26 cellular contexts compared by ENCODE assay signal in the genomic region with DNA sequence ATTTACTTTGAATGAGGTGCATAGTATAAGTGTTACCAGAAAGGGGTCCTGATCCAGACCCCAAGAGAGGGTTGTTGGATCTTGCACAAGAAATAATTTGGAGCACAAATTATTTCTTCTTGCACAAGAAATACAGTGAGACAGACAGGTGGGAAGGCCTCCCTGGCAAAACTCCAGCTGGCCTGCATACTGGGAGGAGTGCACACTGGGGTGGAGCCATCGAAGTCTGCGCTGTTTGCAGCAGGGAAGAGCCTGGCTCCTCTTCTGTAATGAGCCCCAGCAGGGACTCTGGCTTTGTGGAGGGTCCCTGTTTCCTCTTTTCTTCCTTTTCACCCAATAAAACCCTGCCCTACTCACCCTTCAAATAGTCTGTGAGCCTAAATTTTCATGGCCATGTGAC.
DNase-seq lines count a peak whose midpoint lies in the region; ATAC-seq and TF ChIP-seq lines count a peak whose summit lies in the region.
"Had no signal": no experiment of that assay in that cellular context is flagged by ENCODE, and none has a peak within 500 bp of the region (broad histone marks: within the 10 kb centered on the region; RNA-seq: fewer than 3 reads in every experiment).

No MANE protein-coding gene starts in this region.

- H3K36me3 Mint-ChIP-seq in GM23338 (ENCODE audit: low read depth) = peaks cover 47% of the 10 kb centered on the region
- H3K36me3 Mint-ChIP-seq: brain, natural killer cell had no signal

- H3K27ac ChIP-seq in GM23338 (ENCODE audit: low read depth) = no peak overlapping the region
- H3K27ac ChIP-seq: adrenal gland, foreskin keratinocyte, HL-60, left lung, right atrium auricular region, WERI-Rb-1 had no signal

- H4K20me1 ChIP-seq in GM23338 (replicated peaks; ENCODE audit: insufficient read depth) = no peaks in the 10 kb centered on the region

- TF ChIP-seq CTCF in GM23338 (conservative IDR thresholded peaks at IDR 0.05; ENCODE audit: low read depth in 2 of 2) = no peak

- H3K27me3 ChIP-seq in GM23338 (ENCODE audit: insufficient read depth) = no peaks in the 10 kb centered on the region
- H3K27me3 ChIP-seq: adrenal gland, foreskin keratinocyte, left lung, right atrium auricular region had no signal

- ATAC-seq in HG02973 (IDR thresholded peaks at IDR 0.05; ENCODE audit: unreplicated experiment) = no peak
- ATAC-seq in GM23338 = no peak
- ATAC-seq: foreskin keratinocyte, left lung, natural killer cell, Right ventricle myocardium inferior had no signal

- no peak overlapping the region for H3K4me2 ChIP-seq in GM23338

- no peaks in the 10 kb centered on the region for H3K4me1 Mint-ChIP-seq in GM23338
- H3K4me1 Mint-ChIP-seq: activated CD4-positive, alpha-beta T cell treated with anti-CD3 and anti-CD28 coated beads, Interleukin-2, amount 10 ng/mL, durations not matched to agents 24 days and 14 days; immature natural killer cell; natural killer cell had no signal

- H3K4me1 ChIP-seq in GM23338 (ENCODE audit: insufficient read depth) = no peaks in the 10 kb centered on the region
- H3K4me1 ChIP-seq: adrenal gland, foreskin keratinocyte, left lung, right atrium auricular region had no signal

- H3K79me2 ChIP-seq in GM23338 (replicated peaks; ENCODE audit: insufficient read depth) = no peaks in the 10 kb centered on the region

- peaks cover 91% of the 10 kb centered on the region for H3K9me3 Mint-ChIP-seq in GM23338
- H3K9me3 Mint-ChIP-seq: natural killer cell had no signal

- no peak overlapping the region for H3K4me3 Mint-ChIP-seq in GM23338
- H3K4me3 Mint-ChIP-seq: activated CD4-positive, alpha-beta T cell treated with anti-CD3 and anti-CD28 coated beads, Interleukin-2, amount 10 ng/mL, durations not matched to agents 24 days and 14 days; brain; immature natural killer cell; natural killer cell had no signal

- H3K27me3 Mint-ChIP-seq in GM23338 (ENCODE audit: insufficient read depth, low read depth, poor library complexity) = peaks cover 6% of the 10 kb centered on the region
- H3K27me3 Mint-ChIP-seq: activated CD4-positive, alpha-beta T cell treated with anti-CD3 and anti-CD28 coated beads, Interleukin-2, amount 10 ng/mL, durations not matched to agents 24 days and 14 days had no signal

- H3K4me3 ChIP-seq in GM23338 = no peak overlapping the region
- H3K4me3 ChIP-seq: adrenal gland, left lung, right atrium auricular region had no signal

- DNase-seq in COR-L47 (lab: John Stamatoyannopoulos, UW) (peak; percentile 75), NCI-H1105 (lab: John Stamatoyannopoulos, UW) (peak; percentile 76), NCI-H2171 treated with DMSO at 0.1 percent for 48 hours (lab: John Stamatoyannopoulos, UW) (peak; percentile 5), RPMI8226 (peak; percentile 17), GM23338 (ENCODE audit: low spot score) (no peak), posterior vena cava (ENCODE audit: low spot score) (no peak)
- DNase-seq: ACHN; activated CD4-positive, alpha-beta T cell treated with anti-CD3 and anti-CD28 coated beads, Interleukin-2, amount 10 ng/mL, durations not matched to agents 24 days and 14 days; activated naive CD4-positive, alpha-beta T cell treated with Interleukin-2 at 50 U/mL for 16 hours; activated T-cell treated with anti-CD3 and anti-CD28 coated beads, Interleukin-2, amount 50 U/mL, for 48 hours; adrenal gland; effector CD8-positive, alpha-beta T cell; foreskin keratinocyte; immature natural killer cell; left lung; natural killer cell; NCI-H1694; NCI-H526 treated with DMSO at 0.1 percent for 48 hours; stimulated activated CD4-positive, alpha-beta T cell treated with anti-CD3 and anti-CD28 coated beads, Interleukin-4, amount 100 ng/mL, for 1 hour; stimulated activated naive CD4-positive, alpha-beta T cell; WERI-Rb-1 had no signal

- H3K36me3 ChIP-seq in GM23338 (ENCODE audit: insufficient read depth) = no peaks in the 10 kb centered on the region
- H3K36me3 ChIP-seq: adrenal gland, left lung, right atrium auricular region, WERI-Rb-1 had no signal

- H3K9me2 ChIP-seq in GM23338 (ENCODE audit: insufficient read depth) = no peaks in the 10 kb centered on the region

- H3K27ac Mint-ChIP-seq in GM23338 = no peak overlapping the region
- H3K27ac Mint-ChIP-seq: activated CD4-positive, alpha-beta T cell treated with anti-CD3 and anti-CD28 coated beads, Interleukin-2, amount 10 ng/mL, durations not matched to agents 24 days and 14 days; immature natural killer cell; natural killer cell had no signal

- no peak overlapping the region for H2AFZ ChIP-seq in GM23338

- intact Hi-C loops in posterior vena cava (cut with DNase I) = no loop called here

- H3F3A ChIP-seq in GM23338 (replicated peaks; ENCODE audit: low read depth) = no peaks in the 10 kb centered on the region

TF ChIP-seq in GM23338, 12 proteins besides CTCF, POLR2A, EP300 and RAD21 (continues in another document):
- TF ChIP-seq ZNF331 (CRISPR knock-in tag; IDR thresholded peaks at IDR 0.05; ENCODE audit: low read depth) = no peak
- no peak for TF ChIP-seq CREB1 (CRISPR knock-in tag; IDR thresholded peaks at IDR 0.05; ENCODE audit: low read depth)
- TF ChIP-seq POLR2AphosphoS5 (IDR thresholded peaks at IDR 0.05; ENCODE audit: low read depth) = no peak
- TF ChIP-seq REST (IDR thresholded peaks at IDR 0.05; ENCODE audit: unreplicated experiment) = no peak
- TF ChIP-seq ZNF114 (CRISPR knock-in tag; IDR thresholded peaks at IDR 0.05) = no peak
- TF ChIP-seq NANOG (IDR thresholded peaks at IDR 0.05; ENCODE audit: borderline replicate concordance) = no peak
- no peak for TF ChIP-seq STAT1 (IDR thresholded peaks at IDR 0.05; ENCODE audit: unreplicated experiment)

Comparison
In these comparisons a context has a peak if more than half of its experiments do, and no peak if none do; other contexts are left out.
1. DNase-seq: peak in COR-L47 (single experiment), NCI-H1105 (single experiment), NCI-H2171 treated with DMSO at 0.1 percent for 48 hours (single experiment) and RPMI8226 (single experiment); none in GM23338 (single experiment) and posterior vena cava (single experiment).